In the genomic region with DNA sequence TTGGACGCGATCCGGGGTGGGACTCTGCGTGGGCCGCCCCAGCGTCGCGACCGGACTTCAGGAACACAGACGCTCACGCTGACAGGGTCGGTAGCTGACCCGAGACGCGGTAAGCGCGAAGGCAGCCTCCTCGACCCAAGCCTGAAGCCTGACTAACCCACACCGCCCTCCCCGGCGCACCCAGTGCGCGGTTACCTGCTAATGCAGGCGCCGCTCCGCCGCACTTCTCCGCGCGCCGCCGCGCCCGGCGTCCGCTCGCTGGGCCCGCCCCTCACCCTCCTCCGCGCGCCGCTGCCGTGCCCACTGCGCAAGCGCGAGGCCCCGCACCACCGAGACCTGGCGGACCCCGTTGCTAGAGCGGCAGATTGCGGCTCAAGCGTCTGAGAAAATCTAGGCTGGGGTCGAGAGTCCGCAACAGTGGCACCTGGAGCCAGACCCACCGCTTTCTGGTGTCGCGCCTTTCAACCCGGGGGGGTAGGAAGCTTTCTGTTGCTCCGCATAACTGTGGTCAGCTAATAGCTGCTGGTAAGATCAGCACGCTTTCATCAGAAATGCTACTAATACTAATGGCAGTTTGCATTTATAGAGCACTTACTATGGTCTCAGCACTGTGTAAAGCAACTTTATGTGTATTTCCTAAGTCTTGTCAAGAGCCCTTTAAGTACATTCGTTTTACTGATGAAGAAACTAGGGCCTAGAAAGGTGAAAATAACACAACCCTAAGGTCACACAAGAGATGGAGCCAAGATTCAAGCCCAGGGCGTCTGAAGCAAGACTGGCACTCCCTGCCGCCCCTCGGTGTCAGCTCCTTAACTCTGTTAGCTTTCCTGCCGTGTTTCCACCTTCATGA, we compare ENCODE assay signal across 8 cellular contexts. TPM values are rescaled to one million over a fixed set of nuclear protein-coding genes. Genes with fewer than 3 reads are reported as not detected.
DNase-seq lines count a peak whose midpoint lies in the region; ATAC-seq and TF ChIP-seq lines count a peak whose summit lies in the region.

A gene with protein sequence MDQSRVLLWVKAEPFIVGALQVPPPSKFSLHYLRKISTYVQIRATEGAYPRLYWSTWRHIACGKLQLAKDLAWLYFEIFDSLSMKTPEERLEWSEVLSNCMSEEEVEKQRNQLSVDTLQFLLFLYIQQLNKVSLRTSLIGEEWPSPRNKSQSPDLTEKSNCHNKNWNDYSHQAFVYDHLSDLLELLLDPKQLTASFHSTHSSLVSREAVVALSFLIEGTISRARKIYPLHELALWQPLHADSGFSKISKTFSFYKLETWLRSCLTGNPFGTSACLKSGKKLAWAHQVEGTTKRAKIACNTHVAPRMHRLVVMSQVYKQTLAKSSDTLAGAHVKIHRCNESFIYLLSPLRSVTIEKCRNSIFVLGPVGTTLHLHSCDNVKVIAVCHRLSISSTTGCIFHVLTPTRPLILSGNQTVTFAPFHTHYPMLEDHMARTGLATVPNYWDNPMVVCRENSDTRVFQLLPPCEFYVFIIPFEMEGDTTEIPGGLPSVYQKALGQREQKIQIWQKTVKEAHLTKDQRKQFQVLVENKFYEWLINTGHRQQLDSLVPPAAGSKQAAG (minus strand): TSS at position 268 of the 850 bp plus-strand sequence. CDS start 3,010 bp downstream, outside the sequence.

- H3K9me3 ChIP-seq in adipocyte (ENCODE audit: control insufficient read depth, low read length) (no peaks in the 10 kb centered on the region), cardiac muscle cell (ENCODE audit: low read depth) (no peaks in the 10 kb centered on the region), parathyroid adenoma (ENCODE audit: control insufficient read depth, low read length) (no peaks in the 10 kb centered on the region), tibial artery (no peaks in the 10 kb centered on the region)

- peaks cover 17% of the 10 kb centered on the region for H3K79me2 ChIP-seq in parathyroid adenoma

- ATAC-seq in HG02759 (IDR thresholded peaks at IDR 0.05; ENCODE audit: unreplicated experiment) = peak; percentile 47

- H3K27me3 ChIP-seq in adipocyte (replicated peaks; ENCODE audit: control insufficient read depth, insufficient read depth, low read length) (no peaks in the 10 kb centered on the region), cardiac muscle cell (no peaks in the 10 kb centered on the region), parathyroid adenoma (ENCODE audit: control insufficient read depth, insufficient read depth, low read length) (no peaks in the 10 kb centered on the region), tibial artery (no peaks in the 10 kb centered on the region)

- H2AFZ ChIP-seq in parathyroid adenoma = peak within 1 kb of the TSS; percentile 89

- peak within 1 kb of the TSS; percentile 100 for H3K4me3 ChIP-seq in GM12875 (ENCODE audit: low read depth, low read length)
- peak within 1 kb of the TSS; percentile 96 for H3K4me3 ChIP-seq in adipocyte (ENCODE audit: low read length)
- H3K4me3 ChIP-seq in cardiac muscle cell = peak within 1 kb of the TSS; percentile 79
- H3K4me3 ChIP-seq in parathyroid adenoma (ENCODE audit: low read depth, low read length) = peak within 1 kb of the TSS; percentile 93
- H3K4me3 ChIP-seq in tibial artery = peak within 1 kb of the TSS; percentile 96 to 99

- H3K4me1 ChIP-seq in adipocyte (ENCODE audit: control insufficient read depth, insufficient read depth, low read length) (peaks cover 26% of the 10 kb centered on the region), cardiac muscle cell (ENCODE audit: low read depth) (peaks cover 10% of the 10 kb centered on the region), parathyroid adenoma (peaks cover 11% of the 10 kb centered on the region), tibial artery (peaks cover 0 to 61% (median 40%) of the 10 kb centered on the region in 4 donors)

- peak within 1 kb of the TSS; percentile 79 for H3K4me2 ChIP-seq in parathyroid adenoma (ENCODE audit: low read length)

- H3K9ac ChIP-seq in adipocyte (ENCODE audit: low read length) (peak within 1 kb of the TSS; percentile 95), parathyroid adenoma (peak within 1 kb of the TSS; percentile 67)

- DNase-seq in NCI-H1417 (lab: John Stamatoyannopoulos, UW) (peak; percentile 92 to 97 (median 96)), T follicular helper cell (ENCODE audit: low read depth) (peak; percentile 91), adipocyte (ENCODE audit: low read depth) (peak; percentile 91), cardiac muscle cell (ENCODE audit: low read depth in 1 of 2, low spot score in 1 of 2) (peak; percentile 93), tibial artery (peak; percentile 87 to 93)

- H3K36me3 ChIP-seq in adipocyte (ENCODE audit: control insufficient read depth, insufficient read depth, low read length, severe bottlenecking) (peaks cover 5% of the 10 kb centered on the region), cardiac muscle cell (peaks cover 2% of the 10 kb centered on the region), parathyroid adenoma (ENCODE audit: control insufficient read depth, insufficient read depth, low read length) (no peaks in the 10 kb centered on the region), tibial artery (peaks cover 0 to 13% (median under 1%) of the 10 kb centered on the region in 3 donors)

- H3K27ac ChIP-seq in cardiac muscle cell (peak within 1 kb of the TSS; percentile 93), parathyroid adenoma (peak within 1 kb of the TSS; percentile 80), tibial artery (peak within 1 kb of the TSS; percentile 88)

- intact Hi-C loops in tibial artery (cut with DNase I; ENCODE audit: low total_unique reads) = loop anchor here (10.0 kb wide), 1 partner anchor 462 kb away; a partner anchor contains a TSS

- TF ChIP-seq CTCF in GM12875 (IDR thresholded peaks at IDR 0.05; ENCODE audit: borderline replicate concordance, insufficient read depth, low read depth, low read length) = no peak
- no peak for TF ChIP-seq CTCF in cardiac muscle cell (IDR thresholded peaks at IDR 0.05; ENCODE audit: low read depth, low read length)
- no peak for TF ChIP-seq CTCF in parathyroid adenoma (IDR thresholded peaks at IDR 0.05)
- TF ChIP-seq CTCF in tibial artery (IDR thresholded peaks at IDR 0.05) = no peak

RNA-seq across cellular contexts. Expression of the gene that starts here (rescaled TPM):
- total RNA-seq in cardiac muscle cell = 10.9 and 13.4 TPM in 2 replicates
- 16.4 and 22.2 TPM in 2 replicates for polyA plus RNA-seq in cardiac muscle cell

Comparison
In these comparisons a context has a peak if more than half of its experiments do, and no peak if none do; other contexts are left out.
1. Peak in every context shown above with its lines: DNase-seq, ATAC-seq, H3K4me3 ChIP-seq and H3K27ac ChIP-seq.